ENCODE assay signal across 1 cellular context in the genomic region with DNA sequence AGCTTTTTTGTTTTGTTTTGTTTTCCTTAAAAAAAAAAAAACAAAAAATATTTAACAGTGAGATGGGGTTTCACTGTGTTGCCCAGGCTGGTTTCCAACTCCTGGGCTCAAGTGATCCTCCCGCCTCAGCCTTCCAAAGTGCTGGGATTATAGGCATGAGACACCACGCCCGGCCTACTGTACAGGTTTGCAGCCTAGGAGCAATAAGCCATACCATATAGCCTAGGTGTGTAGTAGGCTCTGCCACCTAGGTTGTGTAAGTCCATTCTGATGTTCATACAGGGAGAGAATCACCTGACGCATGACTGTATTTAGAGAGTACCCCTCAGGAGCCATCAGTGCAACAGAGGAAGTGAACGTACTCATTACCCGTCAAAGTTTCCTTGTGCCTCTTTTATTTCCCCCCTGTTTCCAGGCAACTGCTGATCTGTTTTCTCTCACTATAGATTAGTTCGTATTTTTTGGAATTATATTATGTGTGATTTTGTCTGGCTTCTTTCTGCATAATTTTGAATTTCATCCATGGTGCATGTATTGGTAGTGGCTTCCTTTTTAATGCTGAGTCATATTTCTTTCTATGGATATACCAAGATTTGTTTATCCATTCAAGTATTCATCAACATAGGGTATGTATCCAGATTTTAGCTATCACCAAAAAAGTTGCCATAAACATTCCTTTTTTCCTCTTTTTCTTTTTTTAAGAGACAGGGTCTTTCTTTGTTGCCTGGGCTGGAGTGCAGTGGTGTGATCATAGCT.
TF ChIP-seq lines count a peak whose summit lies in the region.

No MANE protein-coding gene starts in this region.

TF ChIP-seq in K562, 482 proteins besides CTCF, POLR2A, EP300 and RAD21 (continued from another document):
- TF ChIP-seq, protein P1, sequence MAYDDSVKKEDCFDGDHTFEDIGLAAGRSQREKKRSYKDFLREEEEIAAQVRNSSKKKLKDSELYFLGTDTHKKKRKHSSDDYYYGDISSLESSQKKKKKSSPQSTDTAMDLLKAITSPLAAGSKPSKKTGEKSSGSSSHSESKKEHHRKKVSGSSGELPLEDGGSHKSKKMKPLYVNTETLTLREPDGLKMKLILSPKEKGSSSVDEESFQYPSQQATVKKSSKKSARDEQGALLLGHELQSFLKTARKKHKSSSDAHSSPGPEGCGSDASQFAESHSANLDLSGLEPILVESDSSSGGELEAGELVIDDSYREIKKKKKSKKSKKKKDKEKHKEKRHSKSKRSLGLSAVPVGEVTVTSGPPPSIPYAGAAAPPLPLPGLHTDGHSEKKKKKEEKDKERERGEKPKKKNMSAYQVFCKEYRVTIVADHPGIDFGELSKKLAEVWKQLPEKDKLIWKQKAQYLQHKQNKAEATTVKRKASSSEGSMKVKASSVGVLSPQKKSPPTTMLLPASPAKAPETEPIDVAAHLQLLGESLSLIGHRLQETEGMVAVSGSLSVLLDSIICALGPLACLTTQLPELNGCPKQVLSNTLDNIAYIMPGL (CRISPR knock-in tag; IDR thresholded peaks at IDR 0.05), result no peak
- TF ChIP-seq CREM (IDR thresholded peaks at IDR 0.05; ENCODE audit: low read depth), result no peak
- TF ChIP-seq, protein P2, sequence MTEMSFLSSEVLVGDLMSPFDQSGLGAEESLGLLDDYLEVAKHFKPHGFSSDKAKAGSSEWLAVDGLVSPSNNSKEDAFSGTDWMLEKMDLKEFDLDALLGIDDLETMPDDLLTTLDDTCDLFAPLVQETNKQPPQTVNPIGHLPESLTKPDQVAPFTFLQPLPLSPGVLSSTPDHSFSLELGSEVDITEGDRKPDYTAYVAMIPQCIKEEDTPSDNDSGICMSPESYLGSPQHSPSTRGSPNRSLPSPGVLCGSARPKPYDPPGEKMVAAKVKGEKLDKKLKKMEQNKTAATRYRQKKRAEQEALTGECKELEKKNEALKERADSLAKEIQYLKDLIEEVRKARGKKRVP (CRISPR knock-in tag; IDR thresholded peaks at IDR 0.05), result no peak
- TF ChIP-seq SRF (CRISPR knock-in tag; IDR thresholded peaks at IDR 0.05), result no peak
- TF ChIP-seq DPF2 (IDR thresholded peaks at IDR 0.05), result no peak
- TF ChIP-seq SNRNP70 (optimal IDR thresholded peaks at IDR 0.05; ENCODE audit: low read depth, low read length), result no peak
- no peak for TF ChIP-seq HNRNPLL (IDR thresholded peaks at IDR 0.05; ENCODE audit: low read depth, low read length, poor library complexity, severe bottlenecking)
- no peak for TF ChIP-seq HDAC6 (IDR thresholded peaks at IDR 0.05; ENCODE audit: low read depth, low read length)
- TF ChIP-seq RHOXF2B (CRISPR knock-in tag; conservative IDR thresholded peaks at IDR 0.05), result no peak
- no peak for TF ChIP-seq NR2C1 (IDR thresholded peaks at IDR 0.05)
- no peak for TF ChIP-seq NR2C1 (tag; IDR thresholded peaks at IDR 0.05)
- TF ChIP-seq IRF1 (CRISPR knock-in tag; IDR thresholded peaks at IDR 0.05; ENCODE audit: borderline replicate concordance), result no peak
- no peak for TF ChIP-seq CBX3 (IDR thresholded peaks at IDR 0.05; ENCODE audit: borderline replicate concordance in 1 of 2, low read length in 2 of 2)
- TF ChIP-seq PHB2 (IDR thresholded peaks at IDR 0.05; ENCODE audit: low read depth), result no peak
- TF ChIP-seq C11orf30 (IDR thresholded peaks at IDR 0.05; ENCODE audit: low read depth), result peak; percentile 59; the same call in 1 of the 2 replicates
- peak; percentile 79 for TF ChIP-seq ZNF316 (IDR thresholded peaks at IDR 0.05)
- TF ChIP-seq, protein P3, sequence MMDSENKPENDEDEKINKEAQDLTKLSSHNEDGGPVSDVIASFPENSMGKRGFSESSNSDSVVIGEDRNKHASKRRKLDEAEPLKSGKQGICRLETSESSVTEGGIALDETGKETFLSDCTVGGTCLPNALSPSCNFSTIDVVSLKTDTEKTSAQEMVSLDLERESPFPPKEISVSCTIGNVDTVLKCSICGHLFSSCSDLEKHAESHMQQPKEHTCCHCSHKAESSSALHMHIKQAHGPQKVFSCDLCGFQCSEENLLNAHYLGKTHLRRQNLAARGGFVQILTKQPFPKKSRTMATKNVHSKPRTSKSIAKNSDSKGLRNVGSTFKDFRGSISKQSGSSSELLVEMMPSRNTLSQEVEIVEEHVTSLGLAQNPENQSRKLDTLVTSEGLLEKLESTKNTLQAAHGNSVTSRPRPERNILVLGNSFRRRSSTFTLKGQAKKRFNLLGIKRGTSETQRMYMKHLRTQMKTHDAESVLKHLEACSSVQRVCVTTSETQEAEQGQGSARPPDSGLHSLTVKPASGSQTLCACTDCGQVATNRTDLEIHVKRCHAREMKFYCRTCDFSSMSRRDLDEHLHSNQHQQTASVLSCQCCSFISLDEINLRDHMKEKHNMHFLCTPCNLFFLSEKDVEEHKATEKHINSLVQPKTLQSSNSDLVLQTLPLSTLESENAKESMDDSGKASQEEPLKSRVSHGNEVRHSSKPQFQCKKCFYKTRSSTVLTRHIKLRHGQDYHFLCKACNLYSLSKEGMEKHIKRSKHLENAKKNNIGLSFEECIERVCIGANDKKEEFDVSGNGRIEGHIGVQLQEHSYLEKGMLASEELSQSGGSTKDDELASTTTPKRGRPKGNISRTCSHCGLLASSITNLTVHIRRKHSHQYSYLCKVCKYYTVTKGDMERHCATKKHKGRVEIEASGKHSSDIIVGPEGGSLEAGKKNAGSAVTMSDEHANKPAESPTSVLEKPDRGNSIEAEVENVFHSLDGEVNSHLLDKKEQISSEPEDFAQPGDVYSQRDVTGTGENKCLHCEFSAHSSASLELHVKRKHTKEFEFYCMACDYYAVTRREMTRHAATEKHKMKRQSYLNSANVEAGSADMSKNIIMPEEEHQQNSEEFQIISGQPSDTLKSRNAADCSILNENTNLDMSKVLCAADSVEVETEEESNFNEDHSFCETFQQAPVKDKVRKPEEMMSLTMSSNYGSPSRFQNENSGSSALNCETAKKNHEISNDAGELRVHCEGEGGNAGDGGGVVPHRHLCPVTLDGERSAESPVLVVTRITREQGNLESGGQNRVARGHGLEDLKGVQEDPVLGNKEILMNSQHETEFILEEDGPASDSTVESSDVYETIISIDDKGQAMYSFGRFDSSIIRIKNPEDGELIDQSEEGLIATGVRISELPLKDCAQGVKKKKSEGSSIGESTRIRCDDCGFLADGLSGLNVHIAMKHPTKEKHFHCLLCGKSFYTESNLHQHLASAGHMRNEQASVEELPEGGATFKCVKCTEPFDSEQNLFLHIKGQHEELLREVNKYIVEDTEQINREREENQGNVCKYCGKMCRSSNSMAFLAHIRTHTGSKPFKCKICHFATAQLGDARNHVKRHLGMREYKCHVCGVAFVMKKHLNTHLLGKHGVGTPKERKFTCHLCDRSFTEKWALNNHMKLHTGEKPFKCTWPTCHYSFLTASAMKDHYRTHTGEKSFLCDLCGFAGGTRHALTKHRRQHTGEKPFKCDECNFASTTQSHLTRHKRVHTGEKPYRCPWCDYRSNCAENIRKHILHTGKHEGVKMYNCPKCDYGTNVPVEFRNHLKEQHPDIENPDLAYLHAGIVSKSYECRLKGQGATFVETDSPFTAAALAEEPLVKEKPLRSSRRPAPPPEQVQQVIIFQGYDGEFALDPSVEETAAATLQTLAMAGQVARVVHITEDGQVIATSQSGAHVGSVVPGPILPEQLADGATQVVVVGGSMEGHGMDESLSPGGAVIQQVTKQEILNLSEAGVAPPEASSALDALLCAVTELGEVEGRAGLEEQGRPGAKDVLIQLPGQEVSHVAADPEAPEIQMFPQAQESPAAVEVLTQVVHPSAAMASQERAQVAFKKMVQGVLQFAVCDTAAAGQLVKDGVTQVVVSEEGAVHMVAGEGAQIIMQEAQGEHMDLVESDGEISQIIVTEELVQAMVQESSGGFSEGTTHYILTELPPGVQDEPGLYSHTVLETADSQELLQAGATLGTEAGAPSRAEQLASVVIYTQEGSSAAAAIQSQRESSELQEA (IDR thresholded peaks at IDR 0.05; ENCODE audit: low read depth), result no peak
- 0 out of 2 replicates have a peak, but pooled peaks have one; percentile 20 for TF ChIP-seq NFE2 (IDR thresholded peaks at IDR 0.05; ENCODE audit: low read depth)
- no peak for TF ChIP-seq FOS (IDR thresholded peaks at IDR 0.05; ENCODE audit: extremely low read depth, insufficient read length)
- TF ChIP-seq ZKSCAN8 (CRISPR knock-in tag; IDR thresholded peaks at IDR 0.05), result no peak
- no peak for TF ChIP-seq HDAC3 (IDR thresholded peaks at IDR 0.05; ENCODE audit: borderline replicate concordance, partially characterized antibody)
- no peak for TF ChIP-seq MGA (IDR thresholded peaks at IDR 0.05)
- peak; percentile 41; the same call in 1 of the 2 replicates for TF ChIP-seq MAFK (IDR thresholded peaks at IDR 0.05; ENCODE audit: low read length)
- no peak for TF ChIP-seq MAZ (CRISPR knock-in tag; conservative IDR thresholded peaks at IDR 0.05 in 1 of 2, IDR thresholded peaks at IDR 0.05 in 1 of 2)
